20 cellular contexts compared by ENCODE assay signal in the genomic region with DNA sequence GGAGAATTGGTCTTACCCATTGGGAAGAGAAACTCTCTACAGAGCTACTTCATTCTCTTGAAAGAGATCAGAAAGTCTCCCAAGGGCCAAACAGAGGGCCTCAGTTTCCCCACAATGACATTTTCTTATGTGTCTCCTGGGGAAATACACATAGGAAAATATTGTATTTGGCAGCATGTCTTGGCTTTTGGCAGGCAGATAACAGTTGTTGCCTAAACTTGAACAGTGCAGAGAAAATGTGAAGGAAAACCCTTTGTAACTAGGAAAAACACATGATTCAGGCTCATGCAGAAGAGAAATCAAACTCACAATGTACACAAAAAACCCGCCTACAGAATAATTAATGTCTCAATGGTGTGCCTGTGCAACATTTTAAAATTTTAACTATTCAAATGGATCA.
"Had no signal": no experiment of that assay in that cellular context is flagged by ENCODE, and none has a peak within 500 bp of the region (broad histone marks: within the 10 kb centered on the region; RNA-seq: fewer than 3 reads in every experiment).

No MANE protein-coding gene starts in this region.

- H3K4me3 ChIP-seq: adrenal gland, colonic mucosa, esophagus muscularis mucosa, gastroesophageal sphincter, heart right ventricle, ovary, right lobe of liver had no signal

- H3K27ac ChIP-seq: adrenal gland, colonic mucosa, esophagus muscularis mucosa, gastroesophageal sphincter, heart right ventricle, ovary, right lobe of liver had no signal

- H3K9me3 ChIP-seq: adrenal gland, colonic mucosa, esophagus muscularis mucosa, gastroesophageal sphincter, heart right ventricle, ovary, right lobe of liver had no signal

- ATAC-seq: activated T-cell treated with anti-CD3 and anti-CD28 coated beads, Interleukin-2, amount 50 U/mL, for 4 hours; gastroesophageal sphincter; naive thymus-derived CD4-positive, alpha-beta T cell; stimulated activated effector memory CD8-positive, alpha-beta T cell treated with anti-CD3 and anti-CD28 coated beads, Interleukin-12 subunit alpha, Interleukin-12 subunit beta, amount 100 ng/mL, for 72 hours had no signal

- DNase-seq: activated CD4-positive, alpha-beta T cell treated with anti-CD3 and anti-CD28 coated beads, Interleukin-2, amount 50 U/mL, for 1 hour; activated CD4-positive, CD25-positive, alpha-beta regulatory T cell treated with anti-CD3 and anti-CD28 coated beads, Interleukin-2, amount 50 U/mL, for 72 hours; activated CD8-positive, alpha-beta memory T cell treated with anti-CD3 and anti-CD28 coated beads, Interleukin-2, amount 50 U/mL, for 4 hours; activated naive CD4-positive, alpha-beta T cell treated with anti-CD3 and anti-CD28 coated beads, Interleukin-2, amount 10 ng/mL, durations not matched to agents 7 days and 5 days; activated T-cell treated with anti-CD3 and anti-CD28 coated beads, Interleukin-2, amount 50 U/mL, for 4 hours; adrenal gland; caudate nucleus; colonic mucosa; effector CD8-positive, alpha-beta T cell; immature natural killer cell; kidney glomerular epithelial cell; mesendoderm; naive thymus-derived CD4-positive, alpha-beta T cell; ovary; right lobe of liver; stimulated activated CD4-positive, alpha-beta T cell treated with anti-CD3 and anti-CD28 coated beads, Interleukin-4, amount 100 ng/mL, for 24 hours had no signal

- H3K4me1 ChIP-seq: adrenal gland, colonic mucosa, right lobe of liver had no signal

- H3K36me3 ChIP-seq: adrenal gland, colonic mucosa, esophagus muscularis mucosa, gastroesophageal sphincter, heart right ventricle, ovary, right lobe of liver had no signal

- H3K27me3 ChIP-seq: adrenal gland, colonic mucosa, esophagus muscularis mucosa, gastroesophageal sphincter, heart right ventricle, ovary, right lobe of liver had no signal
